Comparison of ENCODE assay signal across 9 cellular contexts in genomic region chr10:119006451-119007210, GRCh38. TPM values are rescaled to one million over a fixed set of nuclear protein-coding genes. Genes with fewer than 3 reads are reported as not detected.
DNase-seq lines count a peak whose midpoint lies in the region; ATAC-seq and TF ChIP-seq lines count a peak whose summit lies in the region.
"Had no signal": no experiment of that assay in that cellular context is flagged by ENCODE, and none has a peak within 500 bp of the region (broad histone marks: within the 10 kb centered on the region; RNA-seq: fewer than 3 reads in every experiment).

No MANE protein-coding gene starts in this region.

- no peak overlapping the region for H3K27ac Mint-ChIP-seq in naive thymus-derived CD8-positive, alpha-beta T cell

- H3K4me1 Mint-ChIP-seq in naive thymus-derived CD8-positive, alpha-beta T cell, result peaks cover 0 to 5% (median 1%) of the 10 kb centered on the region in 4 donors

- POLR2A ChIA-PET in AG04449 (lab: Yijun Ruan, JAX), result interaction anchor here (1.7 kb wide), 1 partner anchor 252 kb away, joined by 7 read pairs; the partner anchor contains the start of gene CACUL1
- POLR2A ChIA-PET in naive thymus-derived CD8-positive, alpha-beta T cell (lab: Charles Lee), result no interaction called here

- no peaks in the 10 kb centered on the region for H3K4me1 ChIP-seq in mucosa of descending colon (ENCODE audit: low read depth)

- H3K4me3 Mint-ChIP-seq in naive thymus-derived CD8-positive, alpha-beta T cell, result no peak overlapping the region

- peak; percentile 76 for ATAC-seq in mucosa of descending colon
- ATAC-seq in naive thymus-derived CD8-positive, alpha-beta T cell, result no peak

- DNase-seq in AG04449 (ENCODE audit: low read depth, low spot score) (peak; percentile 97), LHCN-M2 (ENCODE audit: low read depth) (peak; percentile 94), cardiac fibroblast (ENCODE audit: low read depth in 2 of 2) (peak; percentile 90 to 99), mucosa of descending colon (peak in 1 of 3 donors; percentile 46), NCI-H187 (lab: John Stamatoyannopoulos, UW) (no peak), foreskin melanocyte (no peak), NCI-H748 treated with DMSO at 0.1 percent for 48 hours (lab: John Stamatoyannopoulos, UW) (no peak)
- no peak for DNase-seq in naive thymus-derived CD8-positive, alpha-beta T cell
- DNase-seq: NCI-H2107 had no signal

- H3K27me3 Mint-ChIP-seq in naive thymus-derived CD8-positive, alpha-beta T cell, result peaks cover 12 to 37% (median 18%) of the 10 kb centered on the region in 5 donors

- H3K36me3 ChIP-seq in mucosa of descending colon (ENCODE audit: low read depth), result no peaks in the 10 kb centered on the region

- H3K36me3 Mint-ChIP-seq in naive thymus-derived CD8-positive, alpha-beta T cell, result no peaks in the 10 kb centered on the region

- intact Hi-C loops in mucosa of descending colon (cut with DNase I, micrococcal nuclease), result no loop called here

- TF ChIP-seq CTCF in AG04449 (IDR thresholded peaks at IDR 0.05; ENCODE audit: insufficient read depth, low read length, missing control alignments) (no peak), cardiac fibroblast (IDR thresholded peaks at IDR 0.05; ENCODE audit: low read depth, low read length) (peak; percentile 12), mucosa of descending colon (IDR thresholded peaks at IDR 0.05) (no peak)

- no peaks in the 10 kb centered on the region for H3K9me3 Mint-ChIP-seq in naive thymus-derived CD8-positive, alpha-beta T cell

- H3K4me3 ChIP-seq in AG04449 (ENCODE audit: low read depth, low read length), result no peak overlapping the region
- H3K4me3 ChIP-seq in cardiac fibroblast (replicated peaks in 1 of 2; ENCODE audit: low read depth in 2 of 2, low read length in 2 of 2), result no peak overlapping the region
- H3K4me3 ChIP-seq in mucosa of descending colon, result no peak overlapping the region

- no peaks in the 10 kb centered on the region for H3K9me3 ChIP-seq in mucosa of descending colon

- CTCF ChIA-PET in AG04449 (lab: Yijun Ruan, JAX), result interaction anchor here (1.6 kb wide), 1 partner anchor 22 kb away, joined by 3 read pairs; no protein-coding TSS in a partner anchor

RNA-seq across cellular contexts. Expression of gene NANOS1, which starts 22.9 kb away (rescaled TPM):
- total RNA-seq in LHCN-M2 (2014; rRNA removed), result 0.45 and 0.98 TPM in 2 replicates
- 0.53 TPM for polyA plus RNA-seq in LHCN-M2 (2012)
- total RNA-seq in mucosa of descending colon, result 1 to 10 TPM in 1 of 3 donors, under 1 TPM in 2; 0.12 to 2.7 (median 0.43) TPM
- under 1 TPM; 0.55 to 0.60 TPM for total RNA-seq in naive thymus-derived CD8-positive, alpha-beta T cell
- under 1 TPM in 1 of 3 donors, not detected in 2; 0.05 TPM for polyA plus RNA-seq in naive thymus-derived CD8-positive, alpha-beta T cell

Comparison
In these comparisons a context has a peak if more than half of its experiments do, and no peak if none do; other contexts are left out.
1. DNase-seq: peak in AG04449 (single experiment), LHCN-M2 (single experiment) and cardiac fibroblast (2 of 2); none in NCI-H187 (0 of 2), foreskin melanocyte (single experiment), naive thymus-derived CD8-positive, alpha-beta T cell (0 of 10) and NCI-H748 treated with DMSO at 0.1 percent for 48 hours (single experiment).